In genomic region chr6:4055420-4056041, GRCh38 we compare ENCODE assay signal across 8 cellular contexts. TPM values are rescaled to one million over a fixed set of nuclear protein-coding genes. Genes with fewer than 3 reads are reported as not detected.
DNase-seq lines count a peak whose midpoint lies in the region; ATAC-seq, FAIRE-seq and TF ChIP-seq lines count a peak whose summit lies in the region.

No MANE protein-coding gene starts in this region.

- FAIRE-seq in RCC 7860 (lab: Jason Lieb, UNC) = peak; percentile 68

- peaks cover 98% of the 10 kb centered on the region for H3K36me3 Mint-ChIP-seq in activated T-cell treated with anti-CD3 and anti-CD28 coated beads, Interleukin-2, amount 50 U/mL, for 24 hours (ENCODE audit: low read depth)

- H3K4me1 ChIP-seq in esophagus muscularis mucosa (peaks cover 7 to 12% (median 9%) of the 10 kb centered on the region in 4 donors), parathyroid adenoma (no peaks in the 10 kb centered on the region)

- intact Hi-C loops in esophagus muscularis mucosa (cut with DNase I) = loop anchor here (2.0 kb wide), 1 partner anchor 99 kb away; no protein-coding TSS in a partner anchor

- H3K27me3 ChIP-seq in esophagus muscularis mucosa (no peaks in the 10 kb centered on the region), parathyroid adenoma (ENCODE audit: control insufficient read depth, insufficient read depth, low read length) (no peaks in the 10 kb centered on the region)

- TF ChIP-seq CTCF in esophagus muscularis mucosa (IDR thresholded peaks at IDR 0.05) (peak; percentile 27 to 43 (median 43)), parathyroid adenoma (IDR thresholded peaks at IDR 0.05) (peak; percentile 21)

- H3K4me3 ChIP-seq in esophagus muscularis mucosa = no peak overlapping the region
- no peak overlapping the region for H3K4me3 ChIP-seq in parathyroid adenoma (ENCODE audit: low read depth, low read length)

- peaks cover 48% of the 10 kb centered on the region for H3K4me1 Mint-ChIP-seq in activated T-cell treated with anti-CD3 and anti-CD28 coated beads, Interleukin-2, amount 50 U/mL, for 24 hours (ENCODE audit: low read depth)

- H3K4me3 Mint-ChIP-seq in activated T-cell treated with anti-CD3 and anti-CD28 coated beads, Interleukin-2, amount 50 U/mL, for 24 hours = no peak overlapping the region

- DNase-seq in activated T-cell treated with anti-CD3 and anti-CD28 coated beads, Interleukin-2, amount 50 U/mL, for 24 hours = no peak
- DNase-seq in activated T-cell treated with anti-CD3 and anti-CD28 coated beads for 4 hours (no peak), RCC 7860 (ENCODE audit: low spot score) (peak; percentile 64), esophagus muscularis mucosa (ENCODE audit: extremely low spot score) (no peak), GOT3 (lab: John Stamatoyannopoulos, UW) (no peak)

- H3K9me3 ChIP-seq in esophagus muscularis mucosa = no peaks in the 10 kb centered on the region
- H3K9me3 ChIP-seq in parathyroid adenoma (ENCODE audit: control insufficient read depth, low read length) = no peaks in the 10 kb centered on the region

- ATAC-seq in HG03520 (IDR thresholded peaks at IDR 0.05; ENCODE audit: unreplicated experiment) (no peak), HG03196 (IDR thresholded peaks at IDR 0.05; ENCODE audit: unreplicated experiment) (no peak)

- H3K79me2 ChIP-seq in parathyroid adenoma = no peaks in the 10 kb centered on the region

- no peak for TF ChIP-seq POLR2A in esophagus muscularis mucosa (IDR thresholded peaks at IDR 0.05; ENCODE audit: low read depth)

- H3K27ac Mint-ChIP-seq in activated T-cell treated with anti-CD3 and anti-CD28 coated beads, Interleukin-2, amount 50 U/mL, for 24 hours = peak overlapping the region; percentile 80

- TF ChIP-seq EP300 in esophagus muscularis mucosa (IDR thresholded peaks at IDR 0.05) = no peak

- H3K27ac ChIP-seq in esophagus muscularis mucosa (replicated peaks in 1 of 4) = peak overlapping the region in 1 of 4 donors; percentile 4
- H3K27ac ChIP-seq in parathyroid adenoma = no peak overlapping the region

- no peaks in the 10 kb centered on the region for H3K9me3 Mint-ChIP-seq in activated T-cell treated with anti-CD3 and anti-CD28 coated beads, Interleukin-2, amount 50 U/mL, for 24 hours

- no peak overlapping the region for H3K9ac ChIP-seq in parathyroid adenoma

- no peaks in the 10 kb centered on the region for H3K27me3 Mint-ChIP-seq in activated T-cell treated with anti-CD3 and anti-CD28 coated beads, Interleukin-2, amount 50 U/mL, for 24 hours

- WGBS in esophagus muscularis mucosa = 38% methylated on average over 2 of the region's 2 CpGs

- H3K4me2 ChIP-seq in parathyroid adenoma (ENCODE audit: low read length) = no peak overlapping the region

- H3K36me3 ChIP-seq in esophagus muscularis mucosa = peaks cover 58 to 95% (median 89%) of the 10 kb centered on the region in 4 donors
- H3K36me3 ChIP-seq in parathyroid adenoma (ENCODE audit: control insufficient read depth, insufficient read depth, low read length) = no peaks in the 10 kb centered on the region

- no peak overlapping the region for H2AFZ ChIP-seq in parathyroid adenoma

RNA-seq across cellular contexts. Expression of gene FAM217A, which starts 23.4 kb away (rescaled TPM):
- not detected for total RNA-seq in esophagus muscularis mucosa
